In the genomic region with DNA sequence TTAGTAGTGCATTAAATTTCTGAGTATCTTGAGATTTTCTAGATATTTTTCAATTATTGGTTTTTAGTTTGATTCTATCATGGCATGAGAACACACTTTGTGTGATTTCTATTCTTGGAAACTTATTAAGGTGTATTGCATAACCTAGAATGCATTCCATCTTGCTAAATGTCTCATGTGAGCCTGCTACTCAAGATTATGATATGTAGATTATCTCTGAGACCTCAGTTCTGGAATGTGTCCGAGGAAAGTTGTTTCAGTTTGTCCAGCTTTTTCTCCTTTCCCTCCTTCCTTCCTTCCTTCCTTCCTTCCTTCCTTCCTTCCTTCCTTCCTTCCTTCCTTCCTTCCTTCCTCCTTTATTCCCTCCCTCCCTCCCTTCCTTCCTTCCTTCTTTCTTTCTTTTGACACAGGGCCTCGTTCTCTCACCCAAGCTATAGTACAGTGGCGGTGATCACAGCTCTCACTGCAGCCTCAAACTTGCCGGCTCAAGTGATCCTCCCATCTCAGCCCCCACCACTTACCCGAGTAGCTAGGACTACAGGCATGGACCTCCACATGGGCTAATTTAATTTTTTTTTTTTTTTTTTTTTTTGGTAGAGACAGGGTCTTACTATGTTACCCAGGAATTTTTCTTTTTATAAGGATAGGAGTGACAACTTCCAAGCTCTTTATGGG, we compare ENCODE assay signal across 34 cellular contexts. TPM values are rescaled to one million over a fixed set of nuclear protein-coding genes. Genes with fewer than 3 reads are reported as not detected.
"Had no signal": no experiment of that assay in that cellular context is flagged by ENCODE, and none has a peak within 500 bp of the region (broad histone marks: within the 10 kb centered on the region; RNA-seq: fewer than 3 reads in every experiment).

No MANE protein-coding gene starts in this region.

- H3K27me3 ChIP-seq: esophagus squamous epithelium, gastrocnemius medialis, heart right ventricle had no signal

- H3K27ac ChIP-seq: coronary artery, dorsolateral prefrontal cortex, epithelial cell of prostate, esophagus squamous epithelium, gastrocnemius medialis, heart right ventricle, lower lobe of right lung had no signal

- DNase-seq: dermis blood vessel endothelial cell; dorsolateral prefrontal cortex; effector CD4-positive, alpha-beta T cell; effector memory CD4-positive, alpha-beta T cell; erythroblast; esophagus squamous epithelium; foreskin fibroblast; foreskin melanocyte; gastrocnemius medialis; glutamatergic neuron; head of caudate nucleus; heart right ventricle; hippocampal formation; islet precursor cell; kidney; kidney glomerular epithelial cell; left colon; left ventricle myocardium superior; lower lobe of right lung; mesenchymal stem cell; mucosa of descending colon; naive B cell; naive thymus-derived CD8-positive, alpha-beta T cell had no signal

- H3K36me3 Mint-ChIP-seq: mesothelial cell of epicardium; naive B cell; naive thymus-derived CD8-positive, alpha-beta T cell had no signal

- H3K9me3 ChIP-seq: esophagus squamous epithelium, gastrocnemius medialis, lower lobe of right lung, mucosa of descending colon had no signal

- H3K4me1 ChIP-seq: esophagus squamous epithelium, gastrocnemius medialis, heart right ventricle, lower lobe of right lung had no signal

- H3K27ac Mint-ChIP-seq: mesothelial cell of epicardium; naive B cell; naive thymus-derived CD8-positive, alpha-beta T cell had no signal

- H3K4me3 ChIP-seq: coronary artery, dorsolateral prefrontal cortex, esophagus squamous epithelium, gastrocnemius medialis, heart right ventricle, lower lobe of right lung, mucosa of descending colon had no signal

- FAIRE-seq: colon, endothelial cell of umbilical vein, kidney had no signal

- H3K4me1 Mint-ChIP-seq: naive B cell; naive thymus-derived CD8-positive, alpha-beta T cell had no signal

- ATAC-seq: esophagus mucosa; gastrocnemius medialis; heart right ventricle; left colon; left lobe of liver; left ventricle myocardium superior; lower lobe of right lung; mucosa of descending colon; naive thymus-derived CD8-positive, alpha-beta T cell had no signal

- H3K9me3 Mint-ChIP-seq: mesothelial cell of epicardium had no signal

- H3K36me3 ChIP-seq: esophagus squamous epithelium, gastrocnemius medialis, heart right ventricle, lower lobe of right lung had no signal

- H3K4me3 Mint-ChIP-seq: mesothelial cell of epicardium; naive B cell; naive thymus-derived CD8-positive, alpha-beta T cell had no signal

- H3K27me3 Mint-ChIP-seq: naive B cell; naive thymus-derived CD8-positive, alpha-beta T cell had no signal

RNA-seq across cellular contexts. Expression of gene ITPRID1, which starts 7.6 kb away (rescaled TPM):
- total RNA-seq: dermis blood vessel endothelial cell; endothelial cell of umbilical vein; gastrocnemius medialis; glomerular endothelial cell; heart right ventricle; kidney; left lobe of liver; left ventricle myocardium superior; lung microvascular endothelial cell; mesenteric fat pad; mesothelial cell of epicardium; myocyte; naive thymus-derived CD8-positive, alpha-beta T cell had no signal
- polyA plus RNA-seq: endothelial cell of umbilical vein; heart right ventricle; naive thymus-derived CD8-positive, alpha-beta T cell had no signal
